10 cellular contexts compared by ENCODE assay signal in genomic region chr10:11551915-11552602, GRCh38. TPM values are rescaled to one million over a fixed set of nuclear protein-coding genes. Genes with fewer than 3 reads are reported as not detected.
DNase-seq lines count a peak whose midpoint lies in the region; ATAC-seq and TF ChIP-seq lines count a peak whose summit lies in the region.
"Had no signal": no experiment of that assay in that cellular context is flagged by ENCODE, and none has a peak within 500 bp of the region (broad histone marks: within the 10 kb centered on the region; RNA-seq: fewer than 3 reads in every experiment).

No MANE protein-coding gene starts in this region.

- no peaks in the 10 kb centered on the region for H3K9me3 ChIP-seq in Panc1 (ENCODE audit: control insufficient read depth, insufficient read depth, low read depth, low read length)

- H3K27ac Mint-ChIP-seq in T-helper 2 cell treated with Interferon-gamma antibody and Interleukin-4, amounts not matched to agents 5 μg/mL and 100 μg/mL, for 36 hours: peak overlapping the region; percentile 8

- no peak overlapping the region for H3K4me3 ChIP-seq in Panc1 (ENCODE audit: low read depth in 2 of 2, low read length in 2 of 2)
- H3K4me3 ChIP-seq: BLaER1 had no signal

- peaks cover 10% of the 10 kb centered on the region for H3K4me1 ChIP-seq in Panc1 (ENCODE audit: control insufficient read depth, insufficient read depth, low read length)

- no peak for DNase-seq in T-helper 2 cell treated with Interferon-gamma antibody and Interleukin-4, amounts not matched to agents 5 μg/mL and 100 μg/mL, for 36 hours (ENCODE audit: low spot score)
- DNase-seq in T-helper 2 cell: no peak
- peak; percentile 39 for DNase-seq in Panc1 (ENCODE audit: low read depth, low spot score)
- DNase-seq in fibroblast of gingiva (ENCODE audit: low read depth): peak; percentile 66
- DNase-seq in stimulated activated naive CD8-positive, alpha-beta T cell treated with anti-CD3 and anti-CD28 coated beads, Interleukin-15, Interleukin-2, amounts not matched to agents 100 U/mL and 50 U/mL, for 24 hours: no peak
- DNase-seq in stimulated activated CD4-positive, alpha-beta T cell treated with anti-CD3 and anti-CD28 coated beads, Interleukin-1b, Interleukin-23, amount 100 ng/mL, for 48 hours: no peak
- no peak for DNase-seq in activated CD4-positive, alpha-beta T cell treated with anti-CD3 and anti-CD28 coated beads, Interleukin-2, amount 50 U/mL, for 48 hours
- DNase-seq: right cardiac atrium had no signal

- ATAC-seq in Panc1 (peak; percentile 88), GM19324 (IDR thresholded peaks at IDR 0.05; ENCODE audit: low FRiP score, unreplicated experiment) (no peak)
- ATAC-seq in stimulated activated naive CD8-positive, alpha-beta T cell treated with anti-CD3 and anti-CD28 coated beads, Interleukin-15, Interleukin-2, amounts not matched to agents 100 U/mL and 50 U/mL, for 24 hours: peak; percentile 87

- POLR2A ChIA-PET in Panc1 (lab: Charles Lee): no interaction called here

- intact Hi-C loops in Panc1 (cut with micrococcal nuclease; ENCODE audit: unreplicated experiment): no loop called here

- no peaks in the 10 kb centered on the region for H3K36me3 Mint-ChIP-seq in T-helper 2 cell treated with Interferon-gamma antibody and Interleukin-4, amounts not matched to agents 5 μg/mL and 100 μg/mL, for 36 hours (ENCODE audit: low read depth)

- peaks cover 18% of the 10 kb centered on the region for H3K4me1 Mint-ChIP-seq in T-helper 2 cell treated with Interferon-gamma antibody and Interleukin-4, amounts not matched to agents 5 μg/mL and 100 μg/mL, for 36 hours (ENCODE audit: low read depth)

- no peaks in the 10 kb centered on the region for H3K9me3 Mint-ChIP-seq in T-helper 2 cell treated with Interferon-gamma antibody and Interleukin-4, amounts not matched to agents 5 μg/mL and 100 μg/mL, for 36 hours

- CTCF ChIA-PET in Panc1 (lab: Charles Lee): no interaction called here

- H3K27me3 Mint-ChIP-seq in T-helper 2 cell treated with Interferon-gamma antibody and Interleukin-4, amounts not matched to agents 5 μg/mL and 100 μg/mL, for 36 hours (ENCODE audit: low read depth): peaks cover 11% of the 10 kb centered on the region

- BruUV-seq in Panc1 (replicated peaks; lab: Mats Ljungman, UMichigan): no TSS peak

- H3K36me3 ChIP-seq in Panc1 (ENCODE audit: control insufficient read depth, insufficient read depth, low read length): no peaks in the 10 kb centered on the region
- H3K36me3 ChIP-seq: BLaER1 had no signal

- TF ChIP-seq CTCF in Panc1 (IDR thresholded peaks at IDR 0.05): no peak

- in situ Hi-C loops in Panc1 (cut with HindIII; ENCODE audit: low pct_unique_long_range_greater_than_20kb, low sequenced_read_pairs): no loop called here

- H3K27me3 ChIP-seq in Panc1 (ENCODE audit: control insufficient read depth, insufficient read depth, low read length): no peaks in the 10 kb centered on the region
- H3K27me3 ChIP-seq: BLaER1 had no signal

- 0 out of 2 replicates have a peak overlapping the region, but pooled peaks have one; percentile 51 for H3K27ac ChIP-seq in Panc1 (ENCODE audit: low read length)
- H3K27ac ChIP-seq: BLaER1 had no signal

- no peak overlapping the region for H3K4me3 Mint-ChIP-seq in T-helper 2 cell treated with Interferon-gamma antibody and Interleukin-4, amounts not matched to agents 5 μg/mL and 100 μg/mL, for 36 hours

RNA-seq across cellular contexts. Expression of gene USP6NL, which starts 59.4 kb away (rescaled TPM):
- 13.9 TPM for total RNA-seq in Panc1 (2021; ENCODE audit: unreplicated experiment)
- polyA plus RNA-seq in Panc1 (2012; ENCODE audit: insufficient read length): 7.0 TPM

Comparison
In these comparisons a context has a peak if more than half of its experiments do, and no peak if none do; other contexts are left out.
1. DNase-seq: peak in Panc1 (single experiment) and fibroblast of gingiva (single experiment); none in T-helper 2 cell treated with Interferon-gamma antibody and Interleukin-4, amounts not matched to agents 5 μg/mL and 100 μg/mL, for 36 hours (single experiment), T-helper 2 cell (0 of 5), stimulated activated naive CD8-positive, alpha-beta T cell treated with anti-CD3 and anti-CD28 coated beads, Interleukin-15, Interleukin-2, amounts not matched to agents 100 U/mL and 50 U/mL, for 24 hours (single experiment), stimulated activated CD4-positive, alpha-beta T cell treated with anti-CD3 and anti-CD28 coated beads, Interleukin-1b, Interleukin-23, amount 100 ng/mL, for 48 hours (single experiment) and activated CD4-positive, alpha-beta T cell treated with anti-CD3 and anti-CD28 coated beads, Interleukin-2, amount 50 U/mL, for 48 hours (0 of 2).